1 cellular context compared by ENCODE assay signal in the genomic region with DNA sequence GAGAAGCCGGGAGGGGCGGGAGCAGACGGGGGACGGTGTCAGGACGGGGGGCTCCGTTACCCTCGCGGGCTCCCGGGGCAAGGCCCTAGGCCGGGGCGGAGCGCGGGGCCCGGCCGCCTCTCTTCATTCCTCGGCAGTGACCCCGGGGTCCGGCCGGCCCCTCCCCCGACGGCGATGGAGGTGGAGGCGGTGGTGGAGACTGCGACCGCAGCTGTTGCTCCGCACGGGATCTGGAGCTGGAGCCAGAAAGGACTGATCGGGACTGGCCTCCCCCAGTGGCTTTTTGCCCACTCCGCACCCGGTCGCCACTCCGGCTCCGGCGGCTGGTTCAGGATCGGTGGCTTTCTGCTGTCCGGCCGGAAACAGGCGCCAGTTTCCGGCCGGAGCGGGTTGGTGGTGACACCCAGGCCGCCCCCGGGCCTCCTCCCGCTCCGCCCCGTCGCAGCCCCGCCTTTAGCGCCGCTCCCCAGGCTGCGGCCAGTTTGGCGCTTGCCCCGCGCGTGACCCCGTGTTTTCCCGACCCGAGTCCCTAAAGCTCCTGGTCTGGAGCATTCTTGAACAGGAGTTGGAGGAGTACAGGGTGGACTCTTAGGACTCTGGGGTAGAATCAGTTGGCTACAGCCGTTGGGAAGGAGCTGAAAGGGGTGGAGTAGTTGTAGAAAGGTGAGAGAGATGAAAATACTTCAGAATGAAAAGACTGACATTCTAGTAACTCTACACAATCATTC.
TF ChIP-seq lines count a peak whose summit lies in the region.

A gene (minus strand): TSS at position 339 of the 728 bp plus-strand sequence. CDS start 33,216 bp downstream, outside the sequence.

TF ChIP-seq in HepG2, 621 proteins besides CTCF, POLR2A, EP300 and RAD21 (continued from another document and continues in another):
- TF ChIP-seq, protein P1, sequence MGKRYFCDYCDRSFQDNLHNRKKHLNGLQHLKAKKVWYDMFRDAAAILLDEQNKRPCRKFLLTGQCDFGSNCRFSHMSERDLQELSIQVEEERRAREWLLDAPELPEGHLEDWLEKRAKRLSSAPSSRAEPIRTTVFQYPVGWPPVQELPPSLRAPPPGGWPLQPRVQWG (CRISPR knock-in tag; IDR thresholded peaks at IDR 0.05; ENCODE audit: borderline replicate concordance, low read depth) = no peak
- TF ChIP-seq, protein P2, sequence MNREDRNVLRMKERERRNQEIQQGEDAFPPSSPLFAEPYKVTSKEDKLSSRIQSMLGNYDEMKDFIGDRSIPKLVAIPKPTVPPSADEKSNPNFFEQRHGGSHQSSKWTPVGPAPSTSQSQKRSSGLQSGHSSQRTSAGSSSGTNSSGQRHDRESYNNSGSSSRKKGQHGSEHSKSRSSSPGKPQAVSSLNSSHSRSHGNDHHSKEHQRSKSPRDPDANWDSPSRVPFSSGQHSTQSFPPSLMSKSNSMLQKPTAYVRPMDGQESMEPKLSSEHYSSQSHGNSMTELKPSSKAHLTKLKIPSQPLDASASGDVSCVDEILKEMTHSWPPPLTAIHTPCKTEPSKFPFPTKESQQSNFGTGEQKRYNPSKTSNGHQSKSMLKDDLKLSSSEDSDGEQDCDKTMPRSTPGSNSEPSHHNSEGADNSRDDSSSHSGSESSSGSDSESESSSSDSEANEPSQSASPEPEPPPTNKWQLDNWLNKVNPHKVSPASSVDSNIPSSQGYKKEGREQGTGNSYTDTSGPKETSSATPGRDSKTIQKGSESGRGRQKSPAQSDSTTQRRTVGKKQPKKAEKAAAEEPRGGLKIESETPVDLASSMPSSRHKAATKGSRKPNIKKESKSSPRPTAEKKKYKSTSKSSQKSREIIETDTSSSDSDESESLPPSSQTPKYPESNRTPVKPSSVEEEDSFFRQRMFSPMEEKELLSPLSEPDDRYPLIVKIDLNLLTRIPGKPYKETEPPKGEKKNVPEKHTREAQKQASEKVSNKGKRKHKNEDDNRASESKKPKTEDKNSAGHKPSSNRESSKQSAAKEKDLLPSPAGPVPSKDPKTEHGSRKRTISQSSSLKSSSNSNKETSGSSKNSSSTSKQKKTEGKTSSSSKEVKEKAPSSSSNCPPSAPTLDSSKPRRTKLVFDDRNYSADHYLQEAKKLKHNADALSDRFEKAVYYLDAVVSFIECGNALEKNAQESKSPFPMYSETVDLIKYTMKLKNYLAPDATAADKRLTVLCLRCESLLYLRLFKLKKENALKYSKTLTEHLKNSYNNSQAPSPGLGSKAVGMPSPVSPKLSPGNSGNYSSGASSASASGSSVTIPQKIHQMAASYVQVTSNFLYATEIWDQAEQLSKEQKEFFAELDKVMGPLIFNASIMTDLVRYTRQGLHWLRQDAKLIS (CRISPR knock-in tag; IDR thresholded peaks at IDR 0.05) = peak; percentile 83; the same call in 1 of the 2 replicates
- TF ChIP-seq ZNF850 (CRISPR knock-in tag; conservative IDR thresholded peaks at IDR 0.05) (peak; percentile 87; the same call in 1 of the 2 replicates), KDM1A (CRISPR knock-in tag; IDR thresholded peaks at IDR 0.05) (no peak), KLF13 (CRISPR knock-in tag; IDR thresholded peaks at IDR 0.05) (no peak), KDM6A (CRISPR knock-in tag; IDR thresholded peaks at IDR 0.05; ENCODE audit: low read depth) (no peak), RBM39 (IDR thresholded peaks at IDR 0.05; ENCODE audit: low read depth, low read length, poor library complexity, severe bottlenecking) (peak; percentile 97), NFYB (CRISPR knock-in tag; IDR thresholded peaks at IDR 0.05) (no peak), PHF8 (CRISPR knock-in tag; IDR thresholded peaks at IDR 0.05) (peak; percentile 96), ELF1 (CRISPR knock-in tag; IDR thresholded peaks at IDR 0.05) (peak; percentile 77), MTA3 (CRISPR knock-in tag; IDR thresholded peaks at IDR 0.05) (no peak), NFE2L1 (CRISPR knock-in tag; IDR thresholded peaks at IDR 0.05; ENCODE audit: borderline replicate concordance) (no peak), STAG1 (CRISPR knock-in tag; IDR thresholded peaks at IDR 0.05) (no peak), SIN3B (IDR thresholded peaks at IDR 0.05; ENCODE audit: low read length) (peak; percentile 43; the same call in 1 of the 2 replicates), FIP1L1 (IDR thresholded peaks at IDR 0.05; ENCODE audit: borderline replicate concordance, insufficient read depth, low read depth, low read length) (0 out of 2 replicates have a peak, but pooled peaks have one; percentile 31), TCF12 (IDR thresholded peaks at IDR 0.05) (no peak), TCF12 (CRISPR knock-in tag; IDR thresholded peaks at IDR 0.05) (peak; percentile 74; the same call in 1 of the 2 replicates), ARNTL (CRISPR knock-in tag; IDR thresholded peaks at IDR 0.05) (peak; percentile 44; the same call in 1 of the 2 replicates), ELF4 (CRISPR knock-in tag; IDR thresholded peaks at IDR 0.05; ENCODE audit: borderline replicate concordance) (no peak), ATF7-NPFF (CRISPR knock-in tag; IDR thresholded peaks at IDR 0.05; ENCODE audit: low read depth) (peak; percentile 73; the same call in 1 of the 2 replicates), ZFP1 (CRISPR knock-in tag; IDR thresholded peaks at IDR 0.05) (peak; percentile 81), PHF21A (CRISPR knock-in tag; IDR thresholded peaks at IDR 0.05) (peak; percentile 90), ETV5 (CRISPR knock-in tag; IDR thresholded peaks at IDR 0.05; ENCODE audit: borderline replicate concordance) (peak; percentile 90), SMYD3 (CRISPR knock-in tag; IDR thresholded peaks at IDR 0.05) (no peak), NFIB (CRISPR knock-in tag; IDR thresholded peaks at IDR 0.05; ENCODE audit: borderline replicate concordance) (no peak), HNF4A (CRISPR knock-in tag; IDR thresholded peaks at IDR 0.05) (peak; percentile 45), ZBTB1 (CRISPR knock-in tag; IDR thresholded peaks at IDR 0.05; ENCODE audit: borderline replicate concordance) (no peak), ZNF558 (CRISPR knock-in tag; IDR thresholded peaks at IDR 0.05; ENCODE audit: borderline replicate concordance) (peak; percentile 94), SP2 (CRISPR knock-in tag; IDR thresholded peaks at IDR 0.05) (peak; percentile 55), ZNF572 (CRISPR knock-in tag; IDR thresholded peaks at IDR 0.05) (no peak), RNF2 (conservative IDR thresholded peaks at IDR 0.05; ENCODE audit: low read depth) (no peak), ZNF792 (CRISPR knock-in tag; IDR thresholded peaks at IDR 0.05) (peak; percentile 91)
- TF ChIP-seq, protein P3, sequence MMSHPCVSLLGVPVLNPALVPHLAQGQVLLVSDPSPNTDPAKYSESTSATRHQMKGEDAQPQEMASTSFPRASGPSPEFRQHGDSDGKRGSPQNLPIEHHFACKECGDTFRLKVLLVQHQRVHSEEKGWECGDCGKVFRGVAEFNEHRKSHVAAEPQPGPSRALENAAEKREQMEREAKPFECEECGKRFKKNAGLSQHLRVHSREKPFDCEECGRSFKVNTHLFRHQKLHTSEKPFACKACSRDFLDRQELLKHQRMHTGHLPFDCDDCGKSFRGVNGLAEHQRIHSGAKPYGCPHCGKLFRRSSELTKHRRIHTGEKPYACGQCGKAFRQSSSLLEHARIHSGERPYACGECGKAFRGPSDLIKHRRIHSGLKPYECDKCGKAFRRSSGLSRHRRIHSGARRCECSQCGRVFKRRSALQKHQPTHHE (CRISPR knock-in tag; IDR thresholded peaks at IDR 0.05; ENCODE audit: borderline replicate concordance) = no peak; the same call in 1 of the 2 replicates
- TF ChIP-seq, protein P4, sequence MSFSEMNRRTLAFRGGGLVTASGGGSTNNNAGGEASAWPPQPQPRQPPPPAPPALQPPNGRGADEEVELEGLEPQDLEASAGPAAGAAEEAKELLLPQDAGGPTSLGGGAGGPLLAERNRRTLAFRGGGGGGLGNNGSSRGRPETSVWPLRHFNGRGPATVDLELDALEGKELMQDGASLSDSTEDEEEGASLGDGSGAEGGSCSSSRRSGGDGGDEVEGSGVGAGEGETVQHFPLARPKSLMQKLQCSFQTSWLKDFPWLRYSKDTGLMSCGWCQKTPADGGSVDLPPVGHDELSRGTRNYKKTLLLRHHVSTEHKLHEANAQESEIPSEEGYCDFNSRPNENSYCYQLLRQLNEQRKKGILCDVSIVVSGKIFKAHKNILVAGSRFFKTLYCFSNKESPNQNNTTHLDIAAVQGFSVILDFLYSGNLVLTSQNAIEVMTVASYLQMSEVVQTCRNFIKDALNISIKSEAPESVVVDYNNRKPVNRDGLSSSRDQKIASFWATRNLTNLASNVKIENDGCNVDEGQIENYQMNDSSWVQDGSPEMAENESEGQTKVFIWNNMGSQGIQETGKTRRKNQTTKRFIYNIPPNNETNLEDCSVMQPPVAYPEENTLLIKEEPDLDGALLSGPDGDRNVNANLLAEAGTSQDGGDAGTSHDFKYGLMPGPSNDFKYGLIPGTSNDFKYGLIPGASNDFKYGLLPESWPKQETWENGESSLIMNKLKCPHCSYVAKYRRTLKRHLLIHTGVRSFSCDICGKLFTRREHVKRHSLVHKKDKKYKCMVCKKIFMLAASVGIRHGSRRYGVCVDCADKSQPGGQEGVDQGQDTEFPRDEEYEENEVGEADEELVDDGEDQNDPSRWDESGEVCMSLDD (CRISPR knock-in tag; IDR thresholded peaks at IDR 0.05; ENCODE audit: borderline replicate concordance) = no peak
- TF ChIP-seq, protein P5, sequence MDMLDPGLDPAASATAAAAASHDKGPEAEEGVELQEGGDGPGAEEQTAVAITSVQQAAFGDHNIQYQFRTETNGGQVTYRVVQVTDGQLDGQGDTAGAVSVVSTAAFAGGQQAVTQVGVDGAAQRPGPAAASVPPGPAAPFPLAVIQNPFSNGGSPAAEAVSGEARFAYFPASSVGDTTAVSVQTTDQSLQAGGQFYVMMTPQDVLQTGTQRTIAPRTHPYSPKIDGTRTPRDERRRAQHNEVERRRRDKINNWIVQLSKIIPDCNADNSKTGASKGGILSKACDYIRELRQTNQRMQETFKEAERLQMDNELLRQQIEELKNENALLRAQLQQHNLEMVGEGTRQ (IDR thresholded peaks at IDR 0.05; ENCODE audit: low read depth, low read length) = no peak
- TF ChIP-seq, protein P5 (CRISPR knock-in tag; IDR thresholded peaks at IDR 0.05; ENCODE audit: borderline replicate concordance) = 0 out of 2 replicates have a peak, but pooled peaks have one; percentile 48
- TF ChIP-seq, protein P6, sequence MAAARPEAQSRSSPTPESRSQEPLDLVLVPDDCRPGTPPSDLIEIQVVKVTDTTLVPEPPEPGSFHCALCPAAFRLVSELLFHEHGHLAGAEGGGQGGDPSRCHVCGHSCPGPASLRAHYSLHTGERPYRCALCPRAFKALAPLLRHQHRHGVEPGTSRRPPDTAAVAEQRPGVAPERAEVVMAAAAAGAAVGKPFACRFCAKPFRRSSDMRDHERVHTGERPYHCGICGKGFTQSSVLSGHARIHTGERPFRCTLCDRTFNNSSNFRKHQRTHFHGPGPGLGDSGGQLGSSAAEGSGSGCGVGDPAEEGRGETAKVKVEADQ (CRISPR knock-in tag; IDR thresholded peaks at IDR 0.05; ENCODE audit: borderline replicate concordance) = no peak
- TF ChIP-seq, protein P7, sequence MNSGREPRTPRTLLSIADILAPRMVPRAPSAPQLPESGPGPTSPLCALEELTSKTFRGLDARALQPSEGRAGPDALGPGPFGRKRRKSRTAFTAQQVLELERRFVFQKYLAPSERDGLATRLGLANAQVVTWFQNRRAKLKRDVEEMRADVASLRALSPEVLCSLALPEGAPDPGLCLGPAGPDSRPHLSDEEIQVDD (CRISPR knock-in tag; IDR thresholded peaks at IDR 0.05; ENCODE audit: borderline replicate concordance) = no peak; the same call in 1 of the 2 replicates
- TF ChIP-seq, protein P8, sequence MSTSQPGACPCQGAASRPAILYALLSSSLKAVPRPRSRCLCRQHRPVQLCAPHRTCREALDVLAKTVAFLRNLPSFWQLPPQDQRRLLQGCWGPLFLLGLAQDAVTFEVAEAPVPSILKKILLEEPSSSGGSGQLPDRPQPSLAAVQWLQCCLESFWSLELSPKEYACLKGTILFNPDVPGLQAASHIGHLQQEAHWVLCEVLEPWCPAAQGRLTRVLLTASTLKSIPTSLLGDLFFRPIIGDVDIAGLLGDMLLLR (CRISPR knock-in tag; IDR thresholded peaks at IDR 0.05) = 0 out of 2 replicates have a peak, but pooled peaks have one; percentile 51
- TF ChIP-seq, protein P9, sequence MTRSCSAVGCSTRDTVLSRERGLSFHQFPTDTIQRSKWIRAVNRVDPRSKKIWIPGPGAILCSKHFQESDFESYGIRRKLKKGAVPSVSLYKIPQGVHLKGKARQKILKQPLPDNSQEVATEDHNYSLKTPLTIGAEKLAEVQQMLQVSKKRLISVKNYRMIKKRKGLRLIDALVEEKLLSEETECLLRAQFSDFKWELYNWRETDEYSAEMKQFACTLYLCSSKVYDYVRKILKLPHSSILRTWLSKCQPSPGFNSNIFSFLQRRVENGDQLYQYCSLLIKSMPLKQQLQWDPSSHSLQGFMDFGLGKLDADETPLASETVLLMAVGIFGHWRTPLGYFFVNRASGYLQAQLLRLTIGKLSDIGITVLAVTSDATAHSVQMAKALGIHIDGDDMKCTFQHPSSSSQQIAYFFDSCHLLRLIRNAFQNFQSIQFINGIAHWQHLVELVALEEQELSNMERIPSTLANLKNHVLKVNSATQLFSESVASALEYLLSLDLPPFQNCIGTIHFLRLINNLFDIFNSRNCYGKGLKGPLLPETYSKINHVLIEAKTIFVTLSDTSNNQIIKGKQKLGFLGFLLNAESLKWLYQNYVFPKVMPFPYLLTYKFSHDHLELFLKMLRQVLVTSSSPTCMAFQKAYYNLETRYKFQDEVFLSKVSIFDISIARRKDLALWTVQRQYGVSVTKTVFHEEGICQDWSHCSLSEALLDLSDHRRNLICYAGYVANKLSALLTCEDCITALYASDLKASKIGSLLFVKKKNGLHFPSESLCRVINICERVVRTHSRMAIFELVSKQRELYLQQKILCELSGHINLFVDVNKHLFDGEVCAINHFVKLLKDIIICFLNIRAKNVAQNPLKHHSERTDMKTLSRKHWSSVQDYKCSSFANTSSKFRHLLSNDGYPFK (CRISPR knock-in tag; IDR thresholded peaks at IDR 0.05; ENCODE audit: borderline replicate concordance) = peak; percentile 92
